Comparison of ENCODE assay signal across 30 cellular contexts in the genomic region with DNA sequence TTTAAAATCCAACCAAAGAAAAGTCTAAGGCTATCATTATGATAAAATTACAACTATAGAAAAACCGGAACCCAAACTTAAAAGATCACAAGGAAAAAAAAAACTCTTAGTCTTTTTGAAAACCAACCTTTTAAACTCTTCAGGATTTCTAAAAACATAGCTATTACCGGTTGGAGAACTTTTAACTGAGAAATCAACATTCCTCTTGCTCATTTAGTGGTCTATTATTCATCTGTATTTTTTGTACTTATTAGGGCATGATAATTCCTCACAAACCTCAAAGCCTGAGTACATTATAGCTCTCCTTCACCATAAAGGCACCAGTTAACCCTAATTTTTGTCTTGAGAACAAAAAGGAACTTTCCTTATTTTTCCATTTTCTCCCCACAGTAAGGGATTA. TPM values are rescaled to one million over a fixed set of nuclear protein-coding genes. Genes with fewer than 3 reads are reported as not detected.
DNase-seq lines count a peak whose midpoint lies in the region; ATAC-seq, FAIRE-seq and TF ChIP-seq lines count a peak whose summit lies in the region.
"Had no signal": no experiment of that assay in that cellular context is flagged by ENCODE, and none has a peak within 500 bp of the region (broad histone marks: within the 10 kb centered on the region; RNA-seq: fewer than 3 reads in every experiment).

No MANE protein-coding gene starts in this region.

- H3K4me3 Mint-ChIP-seq in chondrocyte (ENCODE audit: unreplicated experiment) = no peak overlapping the region
- H3K4me3 Mint-ChIP-seq in mesothelial cell of epicardium = no peak overlapping the region
- no peak overlapping the region for H3K4me3 Mint-ChIP-seq in CD4-positive, alpha-beta memory T cell
- no peak overlapping the region for H3K4me3 Mint-ChIP-seq in activated CD4-positive, alpha-beta T cell treated with anti-CD3 and anti-CD28 coated beads for 36 hours
- H3K4me3 Mint-ChIP-seq: activated naive CD4-positive, alpha-beta T cell treated with anti-CD3 and anti-CD28 coated beads for 36 hours; CD4-positive, alpha-beta T cell; immature natural killer cell; neural progenitor cell; T-cell had no signal

- TF ChIP-seq EP300 in sigmoid colon (IDR thresholded peaks at IDR 0.05) = no peak

- intact Hi-C loops in CD4-positive, alpha-beta memory T cell (cut with micrococcal nuclease) = no loop called here
- intact Hi-C loops in activated CD4-positive, alpha-beta T cell treated with anti-CD3 and anti-CD28 coated beads for 36 hours (cut with DNase I, micrococcal nuclease) = no loop called here
- intact Hi-C loops in sigmoid colon (cut with DNase I) = no loop called here

- no peak overlapping the region for H3K4me3 ChIP-seq in AG10803 (ENCODE audit: low read length)
- no peak overlapping the region for H3K4me3 ChIP-seq in CD4-positive, alpha-beta memory T cell (ENCODE audit: low read length in 2 of 2)
- H3K4me3 ChIP-seq in sigmoid colon = no peak overlapping the region
- H3K4me3 ChIP-seq: A549, left lung, neural progenitor cell, SJCRH30, tibial nerve had no signal

- no peaks in the 10 kb centered on the region for H3K27me3 Mint-ChIP-seq in chondrocyte (ENCODE audit: low read depth)
- no peaks in the 10 kb centered on the region for H3K27me3 Mint-ChIP-seq in mesothelial cell of epicardium (ENCODE audit: low read depth)
- peaks cover 0 to 2% of the 10 kb centered on the region in 2 donors for H3K27me3 Mint-ChIP-seq in CD4-positive, alpha-beta memory T cell
- peaks cover 4% of the 10 kb centered on the region for H3K27me3 Mint-ChIP-seq in activated CD4-positive, alpha-beta T cell treated with anti-CD3 and anti-CD28 coated beads for 36 hours
- H3K27me3 Mint-ChIP-seq: CD4-positive, alpha-beta T cell had no signal

- H3K9me3 Mint-ChIP-seq in chondrocyte (ENCODE audit: low read depth) (no peaks in the 10 kb centered on the region), mesothelial cell of epicardium (peaks cover 11% of the 10 kb centered on the region)
- H3K9me3 Mint-ChIP-seq in CD4-positive, alpha-beta memory T cell = peaks cover 0 to 3% (median 0%) of the 10 kb centered on the region in 8 donors
- H3K9me3 Mint-ChIP-seq in activated CD4-positive, alpha-beta T cell treated with anti-CD3 and anti-CD28 coated beads for 36 hours (ENCODE audit: low read depth) = no peaks in the 10 kb centered on the region
- H3K9me3 Mint-ChIP-seq: activated naive CD4-positive, alpha-beta T cell treated with anti-CD3 and anti-CD28 coated beads for 36 hours; CD4-positive, alpha-beta T cell; immature natural killer cell; neural progenitor cell; T-cell had no signal

- ATAC-seq in activated CD4-positive, alpha-beta T cell treated with anti-CD3 and anti-CD28 coated beads for 36 hours = no peak
- ATAC-seq: A549, left lung, right cardiac atrium, T-cell had no signal

- H3K4me1 Mint-ChIP-seq in chondrocyte (ENCODE audit: low read depth) (peaks cover 64% of the 10 kb centered on the region), mesothelial cell of epicardium (peaks cover 61% of the 10 kb centered on the region)
- H3K4me1 Mint-ChIP-seq in CD4-positive, alpha-beta memory T cell = no peaks in the 10 kb centered on the region
- H3K4me1 Mint-ChIP-seq in activated CD4-positive, alpha-beta T cell treated with anti-CD3 and anti-CD28 coated beads for 36 hours = no peaks in the 10 kb centered on the region
- H3K4me1 Mint-ChIP-seq: immature natural killer cell, T-cell had no signal

- WGBS in sigmoid colon, 2 donors = 66 to 73% methylated on average over 2 of the region's 2 CpGs

- POLR2A ChIA-PET in CD4-positive, alpha-beta memory T cell (lab: Charles Lee; ENCODE audit: partially characterized antibody) = no interaction called here
- POLR2A ChIA-PET in activated CD4-positive, alpha-beta T cell treated with anti-CD3 and anti-CD28 coated beads for 36 hours (lab: Charles Lee) = no interaction called here

- no peaks in the 10 kb centered on the region for H3K9me3 ChIP-seq in CD4-positive, alpha-beta memory T cell (ENCODE audit: control insufficient read depth in 1 of 2, low read length in 2 of 2)
- no peaks in the 10 kb centered on the region for H3K9me3 ChIP-seq in sigmoid colon
- H3K9me3 ChIP-seq: A549, SJCRH30, tibial nerve had no signal

- H3K36me3 Mint-ChIP-seq in chondrocyte (ENCODE audit: low read depth) (peaks cover 9% of the 10 kb centered on the region), mesothelial cell of epicardium (peaks cover 14% of the 10 kb centered on the region)
- no peaks in the 10 kb centered on the region for H3K36me3 Mint-ChIP-seq in CD4-positive, alpha-beta memory T cell
- H3K36me3 Mint-ChIP-seq in activated CD4-positive, alpha-beta T cell treated with anti-CD3 and anti-CD28 coated beads for 36 hours (ENCODE audit: low read depth) = no peaks in the 10 kb centered on the region
- H3K36me3 Mint-ChIP-seq: immature natural killer cell, neural progenitor cell, T-cell had no signal

- FAIRE-seq in HTR-8/SVneo (lab: Jason Lieb, UNC) = no peak
- FAIRE-seq: A549, GM19239, H1 had no signal

- no peaks in the 10 kb centered on the region for H3K36me3 ChIP-seq in CD4-positive, alpha-beta memory T cell (ENCODE audit: insufficient read depth, low read length)
- no peaks in the 10 kb centered on the region for H3K36me3 ChIP-seq in sigmoid colon
- H3K36me3 ChIP-seq: left lung, neural progenitor cell, SJCRH30, tibial nerve had no signal

- no peak for TF ChIP-seq CTCF in AG10803 (conservative IDR thresholded peaks at IDR 0.05; ENCODE audit: low read length)
- no peak for TF ChIP-seq CTCF in chondrocyte (IDR thresholded peaks at IDR 0.05)
- no peak for TF ChIP-seq CTCF in mesothelial cell of epicardium (IDR thresholded peaks at IDR 0.05; ENCODE audit: unreplicated experiment)
- no peak for TF ChIP-seq CTCF in sigmoid colon (IDR thresholded peaks at IDR 0.05)

- DNase-seq in AG10803 (ENCODE audit: low read depth) (peak; percentile 43), MV-4-11 (lab: John Stamatoyannopoulos, UW) (peak; percentile 81), chondrocyte (ENCODE audit: low spot score) (no peak), mesothelial cell of epicardium (ENCODE audit: low spot score in 2 of 2, unreplicated experiment in 2 of 2) (no peak), HTR-8/SVneo (ENCODE audit: insufficient read length, low spot score) (no peak), sigmoid colon (no peak)
- no peak for DNase-seq in CD4-positive, alpha-beta memory T cell
- DNase-seq in activated CD4-positive, alpha-beta T cell treated with anti-CD3 and anti-CD28 coated beads for 36 hours = no peak
- DNase-seq: activated CD4-positive, alpha-beta T cell treated with anti-CD3 and anti-CD28 coated beads, Interleukin-2, amount 50 U/mL, for 48 hours; activated naive CD4-positive, alpha-beta T cell treated with anti-CD3 and anti-CD28 coated beads for 36 hours; CD4-positive, alpha-beta T cell; effector CD4-positive, alpha-beta T cell; immature natural killer cell; KBM-7; left lung; mesendoderm; NCI-H1436 treated with DMSO at 0.1 percent for 48 hours; NCI-H2081 treated with DMSO at 0.1 percent for 48 hours; NCI-H2227 treated with DMSO at 0.1 percent for 48 hours; NCI-H526; right cardiac atrium; SJCRH30; stimulated activated CD4-positive, alpha-beta T cell treated with anti-CD3 and anti-CD28 coated beads, Interleukin-4, amount 100 ng/mL, for 4 hours; T-cell had no signal

- TF ChIP-seq POLR2A in sigmoid colon (IDR thresholded peaks at IDR 0.05) = no peak

- H3K27me3 ChIP-seq in CD4-positive, alpha-beta memory T cell (ENCODE audit: insufficient read depth, low read length) = no peaks in the 10 kb centered on the region
- no peaks in the 10 kb centered on the region for H3K27me3 ChIP-seq in sigmoid colon
- H3K27me3 ChIP-seq: left lung, neural progenitor cell, SJCRH30, tibial nerve had no signal

- CTCF ChIA-PET in CD4-positive, alpha-beta memory T cell (lab: Charles Lee; ENCODE audit: partially characterized antibody) = no interaction called here
- CTCF ChIA-PET in activated CD4-positive, alpha-beta T cell treated with anti-CD3 and anti-CD28 coated beads for 36 hours (lab: Charles Lee) = no interaction called here

- no peak overlapping the region for H3K27ac ChIP-seq in CD4-positive, alpha-beta memory T cell (ENCODE audit: low read depth, low read length)
- H3K27ac ChIP-seq in sigmoid colon = no peak overlapping the region
- H3K27ac ChIP-seq: A549, neural progenitor cell, SJCRH30 had no signal

- H3K27ac Mint-ChIP-seq in chondrocyte (ENCODE audit: unreplicated experiment) (peak overlapping the region; percentile 64), mesothelial cell of epicardium (peak overlapping the region; percentile 68)
- H3K27ac Mint-ChIP-seq in CD4-positive, alpha-beta memory T cell = no peak overlapping the region
- H3K27ac Mint-ChIP-seq in activated CD4-positive, alpha-beta T cell treated with anti-CD3 and anti-CD28 coated beads for 36 hours = no peak overlapping the region
- H3K27ac Mint-ChIP-seq: activated naive CD4-positive, alpha-beta T cell treated with anti-CD3 and anti-CD28 coated beads for 36 hours; CD4-positive, alpha-beta T cell; immature natural killer cell; neural progenitor cell; T-cell had no signal

- no peaks in the 10 kb centered on the region for H3K4me1 ChIP-seq in CD4-positive, alpha-beta memory T cell (ENCODE audit: insufficient read depth, low read length)
- H3K4me1 ChIP-seq in sigmoid colon = peaks cover 0 to 21% (median 15%) of the 10 kb centered on the region in 4 donors
- H3K4me1 ChIP-seq: A549, left lung, neural progenitor cell had no signal

RNA-seq across cellular contexts. Expression of gene LUM, which starts 10.4 kb away (rescaled TPM):
- total RNA-seq in chondrocyte (462 to 834 TPM (median 481 TPM) in 3 replicates), mesothelial cell of epicardium (490 to 545 TPM (median 508 TPM) in 3 replicates), sigmoid colon (100 to 1,000 TPM in 3 of 4 donors, 10 to 100 TPM in 1; 85.2 to 363 (median 139) TPM)
- total RNA-seq in CD4-positive, alpha-beta memory T cell = not detected
- polyA plus RNA-seq in CD4-positive, alpha-beta memory T cell = not detected
- total RNA-seq in activated CD4-positive, alpha-beta T cell treated with anti-CD3 and anti-CD28 coated beads for 36 hours = not detected
- 10 to 100 TPM; 16.6 to 88.4 (median 44.4) TPM for polyA plus RNA-seq in sigmoid colon
- total RNA-seq: activated naive CD4-positive, alpha-beta T cell treated with anti-CD3 and anti-CD28 coated beads for 36 hours; CD4-positive, alpha-beta T cell; H1 had no signal
- polyA plus RNA-seq: H1, immature natural killer cell had no signal

RNA-seq across cellular contexts. Expression of gene KERA, which starts 43.1 kb away (rescaled TPM):
- total RNA-seq in chondrocyte = not detected in 3 replicates
- 0.09 TPM in 1 of 3 replicates, not detected in the others for total RNA-seq in mesothelial cell of epicardium
- total RNA-seq in CD4-positive, alpha-beta memory T cell = not detected
- not detected for polyA plus RNA-seq in CD4-positive, alpha-beta memory T cell
- total RNA-seq in activated CD4-positive, alpha-beta T cell treated with anti-CD3 and anti-CD28 coated beads for 36 hours = not detected
- total RNA-seq in sigmoid colon = not detected
- not detected for polyA plus RNA-seq in sigmoid colon
- total RNA-seq: activated naive CD4-positive, alpha-beta T cell treated with anti-CD3 and anti-CD28 coated beads for 36 hours; CD4-positive, alpha-beta T cell; fibroblast of lung; H1; right cardiac atrium; SJCRH30; T-cell; tibial nerve had no signal
- polyA plus RNA-seq: A549, fibroblast of lung, H1, immature natural killer cell had no signal

Comparison
In these comparisons a context has a peak if more than half of its experiments do, and no peak if none do; other contexts are left out.
1. DNase-seq: peak in AG10803 (single experiment) and MV-4-11 (single experiment); none in chondrocyte (single experiment), mesothelial cell of epicardium (0 of 2), CD4-positive, alpha-beta memory T cell (0 of 5), activated CD4-positive, alpha-beta T cell treated with anti-CD3 and anti-CD28 coated beads for 36 hours (single experiment), HTR-8/SVneo (single experiment) and sigmoid colon (single experiment).
2. H3K27ac Mint-ChIP-seq: peak in chondrocyte (single experiment) and mesothelial cell of epicardium (single experiment); none in CD4-positive, alpha-beta memory T cell (0 of 7) and activated CD4-positive, alpha-beta T cell treated with anti-CD3 and anti-CD28 coated beads for 36 hours (single experiment).
3. RNA of gene LUM, which starts 10.4 kb away (total RNA-seq): 490 to 545 TPM in mesothelial cell of epicardium, 462 to 834 TPM in chondrocyte and 85.2 to 363 TPM in sigmoid colon; not detected in CD4-positive, alpha-beta memory T cell and not detected in activated CD4-positive, alpha-beta T cell treated with anti-CD3 and anti-CD28 coated beads for 36 hours; every median in the first group is over 10 times any median in the second.